In the genomic region with DNA sequence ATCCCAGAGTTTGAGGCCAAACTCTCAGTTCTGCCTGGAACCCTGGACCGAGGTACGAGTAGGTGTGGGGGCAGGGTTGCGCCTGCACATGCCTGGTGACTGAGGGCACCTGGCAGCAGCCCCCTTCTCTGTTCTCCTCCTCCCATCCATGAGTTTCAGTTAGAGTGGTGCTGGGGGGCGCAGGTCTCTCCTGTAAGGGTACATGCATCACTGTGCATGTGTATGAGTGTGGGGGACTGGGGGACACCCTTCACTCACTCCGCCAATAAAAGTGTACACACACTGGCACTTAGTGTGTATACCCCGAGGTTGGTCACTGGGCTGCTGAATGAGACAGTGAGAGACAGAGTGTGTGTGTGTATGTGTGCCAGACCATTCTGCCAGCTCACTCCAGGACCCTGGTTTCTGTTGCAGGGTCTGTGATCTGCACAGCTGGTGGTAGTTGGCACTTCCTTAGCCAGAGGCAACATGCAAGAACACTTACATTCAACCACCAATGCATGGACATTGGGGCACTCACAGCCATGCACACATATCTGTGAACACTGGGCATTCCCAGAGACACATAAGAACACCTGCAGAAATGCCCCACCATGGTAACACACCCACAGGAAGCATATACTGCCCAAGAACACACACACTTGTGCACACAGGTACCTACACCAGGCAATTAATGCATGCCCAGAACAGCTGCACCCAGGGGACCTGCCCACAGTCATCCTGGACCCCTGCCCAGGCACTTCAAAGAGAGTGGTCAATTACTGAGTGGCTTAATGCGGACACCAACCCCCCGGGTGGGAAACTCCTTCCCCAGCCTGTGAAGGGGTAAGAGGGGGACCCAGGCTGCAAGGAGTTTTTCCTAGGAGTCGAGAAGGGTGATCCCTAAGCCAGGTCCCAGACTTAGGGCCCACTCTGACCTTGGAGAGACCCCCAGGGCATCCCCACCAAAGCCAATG, we compare ENCODE assay signal across 11 cellular contexts. TPM values are rescaled to one million over a fixed set of nuclear protein-coding genes. Genes with fewer than 3 reads are reported as not detected.
DNase-seq lines count a peak whose midpoint lies in the region; ATAC-seq and TF ChIP-seq lines count a peak whose summit lies in the region.
"Had no signal": no experiment of that assay in that cellular context is flagged by ENCODE, and none has a peak within 500 bp of the region (broad histone marks: within the 10 kb centered on the region; RNA-seq: fewer than 3 reads in every experiment).

No MANE protein-coding gene starts in this region.

- H3K36me3 Mint-ChIP-seq in activated naive CD8-positive, alpha-beta T cell treated with anti-CD3 and anti-CD28 coated beads, Interleukin-2, amount 50 U/mL, for 24 hours (ENCODE audit: low read depth): no peaks in the 10 kb centered on the region
- H3K36me3 Mint-ChIP-seq in nephron progenitor cell (ENCODE audit: low read depth): no peaks in the 10 kb centered on the region

- no peak for ATAC-seq in activated naive CD8-positive, alpha-beta T cell treated with anti-CD3 and anti-CD28 coated beads, Interleukin-2, amount 50 U/mL, for 24 hours
- ATAC-seq in HG03025 (IDR thresholded peaks at IDR 0.05; ENCODE audit: low FRiP score, unreplicated experiment): no peak

- peak overlapping the region; percentile 31 for H3K27ac Mint-ChIP-seq in activated naive CD8-positive, alpha-beta T cell treated with anti-CD3 and anti-CD28 coated beads, Interleukin-2, amount 50 U/mL, for 24 hours
- H3K27ac Mint-ChIP-seq in nephron progenitor cell: no peak overlapping the region
- H3K27ac Mint-ChIP-seq: HFFc6 had no signal

- no peak for DNase-seq in Jurkat, Clone E6-1 (ENCODE audit: low read depth, low spot score)
- DNase-seq in activated naive CD8-positive, alpha-beta T cell treated with anti-CD3 and anti-CD28 coated beads, Interleukin-2, amount 50 U/mL, for 24 hours: no peak
- DNase-seq in nephron progenitor cell: no peak
- no peak for DNase-seq in kidney glomerular epithelial cell (lab: John Stamatoyannopoulos, UW)
- DNase-seq in DMS 273 (lab: John Stamatoyannopoulos, UW; ENCODE audit: unreplicated experiment): no peak
- no peak for DNase-seq in mesenteric fat pad (ENCODE audit: low spot score)

- peak overlapping the region; percentile 67 for H3K4me3 ChIP-seq in GM12875 (ENCODE audit: low read depth, low read length)
- peak overlapping the region; percentile 59; the same call in 1 of the 2 replicates for H3K4me3 ChIP-seq in Jurkat, Clone E6-1 (ENCODE audit: low read length)

- no peaks in the 10 kb centered on the region for H3K9me3 Mint-ChIP-seq in activated naive CD8-positive, alpha-beta T cell treated with anti-CD3 and anti-CD28 coated beads, Interleukin-2, amount 50 U/mL, for 24 hours
- no peaks in the 10 kb centered on the region for H3K9me3 Mint-ChIP-seq in nephron progenitor cell
- H3K9me3 Mint-ChIP-seq: HFFc6 had no signal

- H3K4me1 Mint-ChIP-seq in activated naive CD8-positive, alpha-beta T cell treated with anti-CD3 and anti-CD28 coated beads, Interleukin-2, amount 50 U/mL, for 24 hours: peaks cover 11% of the 10 kb centered on the region
- peaks cover 45% of the 10 kb centered on the region for H3K4me1 Mint-ChIP-seq in nephron progenitor cell

- H3K4me3 Mint-ChIP-seq in activated naive CD8-positive, alpha-beta T cell treated with anti-CD3 and anti-CD28 coated beads, Interleukin-2, amount 50 U/mL, for 24 hours: peak overlapping the region; percentile 59
- peak overlapping the region; percentile 60 for H3K4me3 Mint-ChIP-seq in nephron progenitor cell

- no peak for TF ChIP-seq CTCF in GM12875 (IDR thresholded peaks at IDR 0.05; ENCODE audit: borderline replicate concordance, insufficient read depth, low read depth, low read length)
- TF ChIP-seq CTCF in nephron progenitor cell (IDR thresholded peaks at IDR 0.05): no peak

- peaks cover 23% of the 10 kb centered on the region for H3K27me3 Mint-ChIP-seq in activated naive CD8-positive, alpha-beta T cell treated with anti-CD3 and anti-CD28 coated beads, Interleukin-2, amount 50 U/mL, for 24 hours
- H3K27me3 Mint-ChIP-seq in nephron progenitor cell (ENCODE audit: low read depth, poor library complexity): peaks cover 44% of the 10 kb centered on the region

RNA-seq across cellular contexts. Expression of gene NRXN2, which starts 1.2 kb away (rescaled TPM):
- 1.5 TPM for polyA plus RNA-seq in Jurkat, Clone E6-1 (2012; ENCODE audit: insufficient read depth, insufficient read length)
- total RNA-seq in mesenteric fat pad: 8.8 TPM
- total RNA-seq: glomerular endothelial cell had no signal

RNA-seq across cellular contexts. Expression of gene RASGRP2, which starts 19.8 kb away (rescaled TPM):
- polyA plus RNA-seq in Jurkat, Clone E6-1 (2012; ENCODE audit: insufficient read depth, insufficient read length): 130 TPM
- 22.0 TPM for total RNA-seq in mesenteric fat pad
- total RNA-seq: SK-MEL-5 had no signal

RNA-seq across cellular contexts. Expression of gene PYGM, which starts 35.6 kb away (rescaled TPM):
- 1.1 TPM for polyA plus RNA-seq in Jurkat, Clone E6-1 (2012; ENCODE audit: insufficient read depth, insufficient read length)
- total RNA-seq in mesenteric fat pad: 1.8 TPM
- total RNA-seq: glomerular endothelial cell had no signal

RNA-seq across cellular contexts. Expression of gene SF1, which starts 54.2 kb away (rescaled TPM):
- polyA plus RNA-seq in Jurkat, Clone E6-1 (2012; ENCODE audit: insufficient read depth, insufficient read length): 244 TPM
- 302 TPM for total RNA-seq in mesenteric fat pad
